In the genomic region with DNA sequence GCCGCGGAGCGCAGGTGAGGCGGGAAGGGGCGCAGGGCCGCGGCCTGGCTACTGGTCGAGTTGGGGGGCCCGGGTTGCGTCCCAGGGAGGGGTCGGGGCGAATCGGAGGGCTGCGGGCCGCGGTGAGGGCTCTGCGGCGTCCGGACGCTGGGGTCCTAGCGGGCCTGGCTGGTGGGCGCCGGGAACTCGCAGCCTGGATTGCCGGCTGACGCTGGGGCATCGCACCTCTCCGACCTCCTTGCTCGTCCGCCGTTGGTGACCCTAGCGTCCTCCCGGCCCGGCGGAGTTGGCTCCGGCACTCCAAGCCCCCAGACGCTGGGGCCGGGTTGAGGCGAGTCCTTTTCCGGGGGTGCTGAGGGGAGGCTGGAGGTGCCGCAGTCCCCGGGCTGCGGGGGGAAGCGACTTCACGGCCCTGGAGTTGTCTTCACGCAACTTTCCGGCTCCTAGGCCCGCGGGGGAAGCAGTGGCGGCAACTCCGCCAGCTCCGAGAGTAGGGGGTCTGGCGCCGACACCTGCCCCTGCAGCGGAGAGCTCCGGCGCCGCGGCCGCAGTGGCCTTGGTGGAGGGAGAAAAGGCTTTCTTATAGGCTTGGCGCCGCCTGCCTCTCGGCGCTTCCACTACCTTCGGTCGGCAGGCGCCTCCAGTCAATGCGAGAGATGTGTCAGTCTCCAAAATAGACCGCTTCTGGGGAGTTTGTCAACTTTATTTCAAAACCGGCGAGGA, we compare ENCODE assay signal across 8 cellular contexts.
DNase-seq lines count a peak whose midpoint lies in the region; ATAC-seq lines count a peak whose summit lies in the region.

No MANE protein-coding gene starts in this region.

- H3K4me1 ChIP-seq in SJCRH30 (no peaks in the 10 kb centered on the region), rectal smooth muscle tissue (ENCODE audit: control insufficient read depth, insufficient read depth, low read length) (no peaks in the 10 kb centered on the region)

- peak overlapping the region; percentile 69 for H3K9ac ChIP-seq in rectal smooth muscle tissue (ENCODE audit: low read length)

- H3K27ac ChIP-seq in SJCRH30 (peak overlapping the region; percentile 83), rectal smooth muscle tissue (ENCODE audit: low read depth, low read length) (peak overlapping the region; percentile 86)

- H3K36me3 ChIP-seq in SJCRH30 (no peaks in the 10 kb centered on the region), rectal smooth muscle tissue (ENCODE audit: control insufficient read depth, insufficient read depth, low read length) (no peaks in the 10 kb centered on the region)

- H3K27ac Mint-ChIP-seq in activated naive CD4-positive, alpha-beta T cell treated with anti-CD3 and anti-CD28 coated beads, Interleukin-2, amount 50 U/mL, for 72 hours = peak overlapping the region; percentile 88 to 99

- no peaks in the 10 kb centered on the region for H3K27me3 ChIP-seq in SJCRH30
- no peaks in the 10 kb centered on the region for H3K27me3 ChIP-seq in rectal smooth muscle tissue (ENCODE audit: control insufficient read depth, insufficient read depth, low read length)

- no peaks in the 10 kb centered on the region for H3K9me3 ChIP-seq in SJCRH30 (replicated peaks)

- H3K4me3 ChIP-seq in SJCRH30 (peak overlapping the region; percentile 94), rectal smooth muscle tissue (ENCODE audit: low read length) (peak overlapping the region; percentile 98)

- intact Hi-C loops in left cardiac atrium (cut with DNase I) = loop anchor here in 1 of 2 donors (2.0 kb wide), 1 partner anchor 88 kb away; no protein-coding TSS in a partner anchor

- DNase-seq in NCI-H1417 (lab: John Stamatoyannopoulos, UW) = peak in 2 of 3 experiments; percentile 67 to 76
- no peak for DNase-seq in NCI-H1417 treated with DMSO at 0.1 percent for 48 hours (lab: John Stamatoyannopoulos, UW)
- DNase-seq in SJCRH30 = peak; percentile 19 to 25
- DNase-seq in activated naive CD4-positive, alpha-beta T cell treated with anti-CD3 and anti-CD28 coated beads, Interleukin-2, amount 50 U/mL, for 72 hours (ENCODE audit: low spot score in 2 of 2) = peak; percentile 63 to 70
- peak; percentile 37 for DNase-seq in left cardiac atrium
- no peak for DNase-seq in HuH-7.5 (ENCODE audit: low spot score)

- peak; percentile 9 for ATAC-seq in HG03066 (IDR thresholded peaks at IDR 0.05; ENCODE audit: low read depth, unreplicated experiment)
- ATAC-seq in activated naive CD4-positive, alpha-beta T cell treated with anti-CD3 and anti-CD28 coated beads, Interleukin-2, amount 50 U/mL, for 72 hours = peak; percentile 47 to 48
- peak; percentile 31 to 47 for ATAC-seq in left cardiac atrium

- no peaks in the 10 kb centered on the region for H3K9me3 Mint-ChIP-seq in activated naive CD4-positive, alpha-beta T cell treated with anti-CD3 and anti-CD28 coated beads, Interleukin-2, amount 50 U/mL, for 72 hours

- peaks cover 15 to 23% of the 10 kb centered on the region in 2 donors for H3K36me3 Mint-ChIP-seq in activated naive CD4-positive, alpha-beta T cell treated with anti-CD3 and anti-CD28 coated beads, Interleukin-2, amount 50 U/mL, for 72 hours

Comparison
In these comparisons a context has a peak if more than half of its experiments do, and no peak if none do; other contexts are left out.
1. DNase-seq: peak in NCI-H1417 (2 of 3), SJCRH30 (2 of 2), activated naive CD4-positive, alpha-beta T cell treated with anti-CD3 and anti-CD28 coated beads, Interleukin-2, amount 50 U/mL, for 72 hours (2 of 2) and left cardiac atrium (single experiment); none in NCI-H1417 treated with DMSO at 0.1 percent for 48 hours (single experiment) and HuH-7.5 (single experiment).
2. Peak in every context shown above with its lines, with median percentiles within 50 percentile points of each other: ATAC-seq.